ENCODE assay signal across 14 cellular contexts in genomic region chr3:10185804-10186762, GRCh38. TPM values are rescaled to one million over a fixed set of nuclear protein-coding genes. Genes with fewer than 3 reads are reported as not detected.
A peak's percentile ranks its signal among the peaks of the same experiment; 100 is the strongest.
DNase-seq lines count a peak whose midpoint lies in the region; ATAC-seq and TF ChIP-seq lines count a peak whose summit lies in the region.
"Had no signal": no experiment of that assay in that cellular context is flagged by ENCODE, and none has a peak within 500 bp of the region (broad histone marks: within the 10 kb centered on the region; RNA-seq: fewer than 3 reads in every experiment).

No MANE protein-coding gene starts in this region.

- TF ChIP-seq CTCF in mesothelial cell of epicardium (IDR thresholded peaks at IDR 0.05; ENCODE audit: unreplicated experiment) = no peak
- no peak for TF ChIP-seq CTCF in GM20000 (IDR thresholded peaks at IDR 0.05; ENCODE audit: extremely low read depth, missing control alignments)

- ATAC-seq in Right ventricle myocardium superior (ENCODE audit: poor library complexity) (peak; percentile 15), Right ventricle myocardium inferior (no peak), aorta (ENCODE audit: low FRiP score) (no peak)

- DNase-seq in Right ventricle myocardium superior (no peak), Right ventricle myocardium inferior (ENCODE audit: missing footprints) (no peak), adipocyte (ENCODE audit: low read depth) (peak; percentile 36), mesothelial cell of epicardium (ENCODE audit: low spot score in 2 of 2, unreplicated experiment in 2 of 2) (no peak), aorta (no peak), dermis blood vessel endothelial cell (no peak), NCI-H748 treated with DMSO at 0.1 percent for 48 hours (lab: John Stamatoyannopoulos, UW) (no peak), GM20000 (ENCODE audit: low spot score) (no peak)
- DNase-seq: GM23248, NCI-H2171 treated with DMSO at 0.1 percent for 48 hours, occipital lobe, T1000 had no signal

- 59% methylated on average over 12 of the region's 12 CpGs for WGBS in aorta, 2 donors

- H3K27me3 ChIP-seq in adipocyte (replicated peaks; ENCODE audit: control insufficient read depth, insufficient read depth, low read length) (no peaks in the 10 kb centered on the region), aorta (ENCODE audit: control insufficient read depth in 1 of 2, insufficient read depth in 2 of 2, low read length in 1 of 2) (no peaks in the 10 kb centered on the region)

- H3K9ac ChIP-seq in adipocyte (ENCODE audit: low read length) = no peak overlapping the region
- H3K9ac ChIP-seq: GM23248 had no signal

- peaks cover 4% of the 10 kb centered on the region for H3K4me1 Mint-ChIP-seq in mesothelial cell of epicardium

- H3K4me1 ChIP-seq in adipocyte (ENCODE audit: control insufficient read depth, insufficient read depth, low read length) = peaks cover 30% of the 10 kb centered on the region
- H3K4me1 ChIP-seq in aorta (ENCODE audit: control insufficient read depth in 1 of 2, insufficient read depth in 2 of 2, low read length in 2 of 2) = peaks cover 5 to 8% of the 10 kb centered on the region in 2 donors

- H3K27ac Mint-ChIP-seq in mesothelial cell of epicardium = peak overlapping the region; percentile 82

- no peaks in the 10 kb centered on the region for H3K27me3 Mint-ChIP-seq in mesothelial cell of epicardium (ENCODE audit: low read depth)
- H3K27me3 Mint-ChIP-seq: brain had no signal

- no peak overlapping the region for H3K4me3 Mint-ChIP-seq in mesothelial cell of epicardium
- H3K4me3 Mint-ChIP-seq: brain had no signal

- H3K9me3 ChIP-seq in adipocyte (ENCODE audit: control insufficient read depth, low read length) (no peaks in the 10 kb centered on the region), aorta (ENCODE audit: control insufficient read depth, low read length) (no peaks in the 10 kb centered on the region)

- H3K27ac ChIP-seq in aorta (ENCODE audit: low read depth in 1 of 2, low read length in 2 of 2) = peak overlapping the region; percentile 19 to 63
- H3K27ac ChIP-seq: C4-2B, GM23248 had no signal

- H3K9me3 Mint-ChIP-seq in mesothelial cell of epicardium = no peaks in the 10 kb centered on the region

- intact Hi-C loops in Right ventricle myocardium superior (cut with DNase I) (no loop called here), Right ventricle myocardium inferior (cut with DNase I) (no loop called here), aorta (cut with DNase I) (no loop called here)

- H3K4me3 ChIP-seq in adipocyte (ENCODE audit: low read length) (no peak overlapping the region), aorta (ENCODE audit: low read length in 2 of 2) (no peak overlapping the region)
- H3K4me3 ChIP-seq: GM23248 had no signal

- H3K36me3 ChIP-seq in adipocyte (ENCODE audit: control insufficient read depth, insufficient read depth, low read length, severe bottlenecking) = no peaks in the 10 kb centered on the region
- no peaks in the 10 kb centered on the region for H3K36me3 ChIP-seq in aorta (ENCODE audit: control insufficient read depth in 1 of 2, insufficient read depth in 2 of 2, low read length in 1 of 2)

- H3K36me3 Mint-ChIP-seq in mesothelial cell of epicardium = no peaks in the 10 kb centered on the region
- H3K36me3 Mint-ChIP-seq: brain had no signal

RNA-seq across cellular contexts. Expression of gene IRAK2, which starts 21.4 kb away (rescaled TPM):
- total RNA-seq in Right ventricle myocardium superior (1.7 TPM), Right ventricle myocardium inferior (2.0 TPM), mesothelial cell of epicardium (0.69 to 0.97 TPM (median 0.77 TPM) in 3 replicates), aorta (1 to 10 TPM; 7.1 to 8.3 TPM), dermis blood vessel endothelial cell (42.5 and 55.6 TPM in 2 replicates)
- 1 to 10 TPM; 1.7 to 2.5 TPM for polyA plus RNA-seq in aorta

RNA-seq across cellular contexts. Expression of gene VHL, which starts 44.5 kb away (rescaled TPM):
- total RNA-seq in Right ventricle myocardium superior = 11.2 TPM
- total RNA-seq in Right ventricle myocardium inferior = 13.1 TPM
- 71.2 to 73.7 TPM (median 72.9 TPM) in 3 replicates for total RNA-seq in mesothelial cell of epicardium
- total RNA-seq in aorta = 10 to 100 TPM; 26.8 to 36.8 TPM
- 10 to 100 TPM; 14.1 to 18.8 TPM for polyA plus RNA-seq in aorta
- total RNA-seq in dermis blood vessel endothelial cell = 51.8 and 51.9 TPM in 2 replicates
